Comparison of ENCODE assay signal across 28 cellular contexts in the genomic region with DNA sequence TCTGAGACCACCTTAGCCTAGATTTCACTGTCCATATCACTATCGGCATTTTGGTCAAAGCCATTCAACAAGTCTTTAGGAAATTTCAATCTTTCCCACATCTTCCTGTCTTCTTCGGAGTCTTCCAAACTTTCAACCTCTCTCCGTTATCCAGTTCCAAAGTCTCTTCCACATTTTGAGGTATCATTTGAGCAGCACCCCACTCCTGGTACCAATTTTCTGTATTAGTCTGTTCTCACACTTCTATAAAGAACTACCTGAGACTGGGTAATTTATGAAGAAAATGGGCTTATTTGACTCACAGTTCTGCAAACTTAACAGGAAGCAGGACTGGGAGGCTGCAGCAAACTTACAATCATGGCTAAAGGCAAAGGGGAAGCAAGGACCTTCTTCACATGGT.
"Had no signal": no experiment of that assay in that cellular context is flagged by ENCODE, and none has a peak within 500 bp of the region (broad histone marks: within the 10 kb centered on the region; RNA-seq: fewer than 3 reads in every experiment).

No MANE protein-coding gene starts in this region.

- FAIRE-seq: colon, endometrium, endothelial cell of umbilical vein, frontal cortex had no signal

- H3K27ac ChIP-seq: colonic mucosa, coronary artery, dorsolateral prefrontal cortex, epithelial cell of prostate, esophagus muscularis mucosa, esophagus squamous epithelium, foreskin keratinocyte, gastrocnemius medialis, gastroesophageal sphincter, heart left ventricle, heart right ventricle had no signal

- H3K4me3 ChIP-seq: colonic mucosa, coronary artery, dorsolateral prefrontal cortex, esophagus muscularis mucosa, esophagus squamous epithelium, gastrocnemius medialis, gastroesophageal sphincter, heart left ventricle, heart right ventricle had no signal

- H3K9me3 ChIP-seq: colonic mucosa, gastrocnemius medialis had no signal

- H3K27me3 ChIP-seq: colonic mucosa, dorsolateral prefrontal cortex, esophagus muscularis mucosa, esophagus squamous epithelium, foreskin keratinocyte, gastrocnemius medialis, gastroesophageal sphincter, heart left ventricle, heart right ventricle had no signal

- ATAC-seq: effector memory CD8-positive, alpha-beta T cell; esophagus mucosa; foreskin keratinocyte; gastrocnemius medialis; gastroesophageal sphincter; heart left ventricle; heart right ventricle had no signal

- DNase-seq: colonic mucosa; cortex of kidney; dermis blood vessel endothelial cell; dorsolateral prefrontal cortex; effector CD4-positive, alpha-beta T cell; effector CD8-positive, alpha-beta T cell; effector memory CD4-positive, alpha-beta T cell; effector memory CD8-positive, alpha-beta T cell; endodermal cell; erythroblast; esophagus squamous epithelium; foreskin fibroblast; foreskin keratinocyte; foreskin melanocyte; gastrocnemius medialis; glutamatergic neuron; head of caudate nucleus; heart left ventricle; heart right ventricle had no signal

- H3K4me1 ChIP-seq: colonic mucosa, esophagus muscularis mucosa, esophagus squamous epithelium, foreskin keratinocyte, gastrocnemius medialis, gastroesophageal sphincter, heart left ventricle, heart right ventricle had no signal

- H3K36me3 ChIP-seq: colonic mucosa, esophagus muscularis mucosa, esophagus squamous epithelium, gastrocnemius medialis, gastroesophageal sphincter, heart left ventricle, heart right ventricle had no signal
